In genomic region chr6:107488875-107489635, GRCh38 we compare ENCODE assay signal across 1 cellular context.
TF ChIP-seq lines count a peak whose summit lies in the region.

No MANE protein-coding gene starts in this region.

TF ChIP-seq in WTC11, 78 proteins besides CTCF, POLR2A, EP300 and RAD21 (continued from another document):
- TF ChIP-seq AFF4 (CRISPR knock-in tag; IDR thresholded peaks at IDR 0.05; ENCODE audit: borderline replicate concordance) (no peak), ELF4 (CRISPR knock-in tag; IDR thresholded peaks at IDR 0.05; ENCODE audit: low read depth) (no peak), ZNF416 (CRISPR knock-in tag; IDR thresholded peaks at IDR 0.05) (no peak), ZSCAN18 (CRISPR knock-in tag; IDR thresholded peaks at IDR 0.05) (no peak), NFE2L1 (CRISPR knock-in tag; IDR thresholded peaks at IDR 0.05) (0 out of 2 replicates have a peak, but pooled peaks have one; percentile 65), NFATC4 (CRISPR knock-in tag; IDR thresholded peaks at IDR 0.05) (no peak), TEAD1 (CRISPR knock-in tag; IDR thresholded peaks at IDR 0.05) (peak; percentile 45; the same call in 1 of the 2 replicates), ZNF512 (CRISPR knock-in tag; IDR thresholded peaks at IDR 0.05; ENCODE audit: borderline replicate concordance) (no peak), ZNF219 (CRISPR knock-in tag; IDR thresholded peaks at IDR 0.05; ENCODE audit: borderline replicate concordance) (peak; percentile 21; the same call in 1 of the 2 replicates), FOXP1 (CRISPR knock-in tag; IDR thresholded peaks at IDR 0.05; ENCODE audit: borderline replicate concordance) (peak; percentile 63; the same call in 1 of the 2 replicates), RELA (CRISPR knock-in tag; IDR thresholded peaks at IDR 0.05; ENCODE audit: borderline replicate concordance) (0 out of 2 replicates have a peak, but pooled peaks have one; percentile 65)
